ENCODE assay signal across 33 cellular contexts in genomic region chr7:125984795-125985194, GRCh38.
"Had no signal": no experiment of that assay in that cellular context is flagged by ENCODE, and none has a peak within 500 bp of the region (broad histone marks: within the 10 kb centered on the region; RNA-seq: fewer than 3 reads in every experiment).

No MANE protein-coding gene starts in this region.

- H3K4me3 Mint-ChIP-seq: activated B cell treated with CpG ODN at 0.5 μM for 24 hours; activated CD8-positive, alpha-beta memory T cell treated with anti-CD3 and anti-CD28 coated beads, Interleukin-2, amount 10 ng/mL, durations not matched to agents 7 days and 5 days; activated CD8-positive, alpha-beta T cell treated with anti-CD3 and anti-CD28 coated beads, Interleukin-2, amount 10 ng/mL, durations not matched to agents 7 days and 5 days; activated naive CD4-positive, alpha-beta T cell treated with anti-CD3 and anti-CD28 coated beads for 36 hours; activated naive CD4-positive, alpha-beta T cell treated with anti-CD3 and anti-CD28 coated beads, Interleukin-2, amount 50 U/mL, for 24 hours; activated naive CD8-positive, alpha-beta T cell treated with anti-CD3 and anti-CD28 coated beads for 36 hours; activated naive CD8-positive, alpha-beta T cell treated with anti-CD3 and anti-CD28 coated beads, Interleukin-2, amount 50 U/mL, for 24 hours; activated T-helper 1 cell treated with anti-CD3 and anti-CD28 coated beads, Interleukin-12 subunit alpha, Interleukin-12 subunit beta, Interleukin-2, Interleukin-4 antibody, amounts not matched to agents 30 ng/mL and 10 ng/mL and 1 ng/mL, durations not matched to agents 14 hours and 24 hours and 36 hours; effector memory CD8-positive, alpha-beta T cell had no signal

- H3K4me3 ChIP-seq: adrenal gland, body of pancreas, esophagus squamous epithelium, gastroesophageal sphincter, heart left ventricle had no signal

- ATAC-seq: activated CD4-positive, CD25-positive, alpha-beta regulatory T cell treated with anti-CD3 and anti-CD28 coated beads, Interleukin-2, amount 50 U/mL, for 24 hours; activated CD8-positive, alpha-beta memory T cell treated with anti-CD3 and anti-CD28 coated beads, Interleukin-2, amount 10 ng/mL, durations not matched to agents 7 days and 5 days; activated CD8-positive, alpha-beta T cell treated with anti-CD3 and anti-CD28 coated beads, Interleukin-2, amount 10 ng/mL, durations not matched to agents 7 days and 5 days; activated naive CD8-positive, alpha-beta T cell treated with anti-CD3 and anti-CD28 coated beads, Interleukin-2, amount 50 U/mL, for 24 hours; body of pancreas; effector memory CD8-positive, alpha-beta T cell; gastroesophageal sphincter; heart left ventricle had no signal

- H3K4me1 ChIP-seq: adrenal gland, body of pancreas, esophagus squamous epithelium, gastroesophageal sphincter, heart left ventricle had no signal

- H3K36me3 ChIP-seq: adrenal gland, esophagus squamous epithelium, gastroesophageal sphincter, heart left ventricle had no signal

- H3K27me3 Mint-ChIP-seq: activated B cell treated with CpG ODN at 0.5 μM for 24 hours; activated CD8-positive, alpha-beta memory T cell treated with anti-CD3 and anti-CD28 coated beads, Interleukin-2, amount 10 ng/mL, durations not matched to agents 7 days and 5 days; activated naive CD4-positive, alpha-beta T cell treated with anti-CD3 and anti-CD28 coated beads, Interleukin-2, amount 50 U/mL, for 24 hours; activated naive CD8-positive, alpha-beta T cell treated with anti-CD3 and anti-CD28 coated beads for 36 hours; activated naive CD8-positive, alpha-beta T cell treated with anti-CD3 and anti-CD28 coated beads, Interleukin-2, amount 50 U/mL, for 24 hours; effector memory CD8-positive, alpha-beta T cell had no signal

- H3K27me3 ChIP-seq: adrenal gland, body of pancreas, esophagus squamous epithelium, gastroesophageal sphincter, heart left ventricle had no signal

- H3K36me3 Mint-ChIP-seq: activated CD8-positive, alpha-beta memory T cell treated with anti-CD3 and anti-CD28 coated beads, Interleukin-2, amount 10 ng/mL, durations not matched to agents 7 days and 5 days; activated naive CD4-positive, alpha-beta T cell treated with anti-CD3 and anti-CD28 coated beads, Interleukin-2, amount 50 U/mL, for 24 hours; activated naive CD8-positive, alpha-beta T cell treated with anti-CD3 and anti-CD28 coated beads for 36 hours had no signal

- DNase-seq: activated B cell treated with CpG ODN at 0.5 μM for 24 hours; activated CD4-positive, alpha-beta T cell treated with anti-CD3 and anti-CD28 coated beads for 48 hours; activated CD4-positive, alpha-beta T cell treated with anti-CD3 and anti-CD28 coated beads, Interleukin-2, amount 50 U/mL, for 1 hour; activated CD4-positive, alpha-beta T cell treated with anti-CD3 and anti-CD28 coated beads, Interleukin-2, amount 50 U/mL, for 48 hours; activated CD8-positive, alpha-beta memory T cell treated with anti-CD3 and anti-CD28 coated beads, Interleukin-2, amount 10 ng/mL, durations not matched to agents 7 days and 5 days; activated CD8-positive, alpha-beta memory T cell treated with anti-CD3 and anti-CD28 coated beads, Interleukin-2, amount 50 U/mL, for 4 hours; activated CD8-positive, alpha-beta T cell treated with anti-CD3 and anti-CD28 coated beads, Interleukin-2, amount 10 ng/mL, durations not matched to agents 7 days and 5 days; activated effector memory CD4-positive, alpha-beta T cell treated with anti-CD3 and anti-CD28 coated beads, Interleukin-2, amount 50 U/mL, for 16 hours; activated naive CD4-positive, alpha-beta T cell treated with anti-CD3 and anti-CD28 coated beads for 36 hours; activated naive CD8-positive, alpha-beta T cell treated with anti-CD3 and anti-CD28 coated beads for 36 hours; activated naive CD8-positive, alpha-beta T cell treated with anti-CD3 and anti-CD28 coated beads, Interleukin-2, amount 50 U/mL, for 24 hours; activated T-cell treated with anti-CD3 and anti-CD28 coated beads, Interleukin-2, amount 50 U/mL, for 1 hour; activated T-cell treated with anti-CD3 and anti-CD28 coated beads, Interleukin-2, amount 50 U/mL, for 48 hours; adrenal gland; amygdala; aorta; body of pancreas; caudate nucleus; cortex of kidney; dermis blood vessel endothelial cell; effector CD4-positive, alpha-beta T cell; effector memory CD8-positive, alpha-beta T cell; esophagus squamous epithelium; foreskin melanocyte; heart left ventricle; T-helper 2 cell had no signal

- H3K9me3 ChIP-seq: adrenal gland, body of pancreas, esophagus squamous epithelium, gastroesophageal sphincter had no signal

- H3K27ac Mint-ChIP-seq: activated B cell treated with CpG ODN at 0.5 μM for 24 hours; activated CD8-positive, alpha-beta memory T cell treated with anti-CD3 and anti-CD28 coated beads, Interleukin-2, amount 10 ng/mL, durations not matched to agents 7 days and 5 days; activated CD8-positive, alpha-beta T cell treated with anti-CD3 and anti-CD28 coated beads, Interleukin-2, amount 10 ng/mL, durations not matched to agents 7 days and 5 days; activated naive CD4-positive, alpha-beta T cell treated with anti-CD3 and anti-CD28 coated beads for 36 hours; activated naive CD4-positive, alpha-beta T cell treated with anti-CD3 and anti-CD28 coated beads, Interleukin-2, amount 50 U/mL, for 24 hours; activated naive CD8-positive, alpha-beta T cell treated with anti-CD3 and anti-CD28 coated beads for 36 hours; activated naive CD8-positive, alpha-beta T cell treated with anti-CD3 and anti-CD28 coated beads, Interleukin-2, amount 50 U/mL, for 24 hours; activated T-helper 1 cell treated with anti-CD3 and anti-CD28 coated beads, Interleukin-12 subunit alpha, Interleukin-12 subunit beta, Interleukin-2, Interleukin-4 antibody, amounts not matched to agents 30 ng/mL and 10 ng/mL and 1 ng/mL, durations not matched to agents 14 hours and 24 hours and 36 hours; activated T-helper 2 cell treated with anti-CD3 and anti-CD28 coated beads, Interferon-gamma antibody, Interleukin-2, Interleukin-4, amounts not matched to agents 10 μg/mL and 5 μg/mL and 100 μg/mL, durations not matched to agents 14 hours and 24 hours and 36 hours; effector memory CD8-positive, alpha-beta T cell had no signal

- H3K27ac ChIP-seq: adrenal gland, body of pancreas, epithelial cell of prostate, esophagus squamous epithelium, gastroesophageal sphincter, heart left ventricle, VCaP had no signal

- H3K4me1 Mint-ChIP-seq: activated B cell treated with CpG ODN at 0.5 μM for 24 hours; activated CD8-positive, alpha-beta memory T cell treated with anti-CD3 and anti-CD28 coated beads, Interleukin-2, amount 10 ng/mL, durations not matched to agents 7 days and 5 days; activated naive CD4-positive, alpha-beta T cell treated with anti-CD3 and anti-CD28 coated beads, Interleukin-2, amount 50 U/mL, for 24 hours; activated naive CD8-positive, alpha-beta T cell treated with anti-CD3 and anti-CD28 coated beads for 36 hours; activated naive CD8-positive, alpha-beta T cell treated with anti-CD3 and anti-CD28 coated beads, Interleukin-2, amount 50 U/mL, for 24 hours had no signal
